In genomic region chr9:125428060-125428481, GRCh38 we compare ENCODE assay signal across 8 cellular contexts.
DNase-seq lines count a peak whose midpoint lies in the region; ATAC-seq and TF ChIP-seq lines count a peak whose summit lies in the region.

No MANE protein-coding gene starts in this region.

- H3K27ac Mint-ChIP-seq in endothelial cell (ENCODE audit: unreplicated experiment) = no peak overlapping the region

- H3K36me3 Mint-ChIP-seq in activated T-cell treated with anti-CD3 and anti-CD28 coated beads, Interleukin-2, amount 50 U/mL, for 4 hours (ENCODE audit: insufficient read depth) = no peaks in the 10 kb centered on the region
- H3K36me3 Mint-ChIP-seq in endothelial cell (ENCODE audit: low read depth, unreplicated experiment) = no peaks in the 10 kb centered on the region

- H3K4me3 ChIP-seq in dorsolateral prefrontal cortex = no peak overlapping the region

- no peak overlapping the region for H3K27ac ChIP-seq in dorsolateral prefrontal cortex

- no peaks in the 10 kb centered on the region for H3K27me3 Mint-ChIP-seq in activated T-cell treated with anti-CD3 and anti-CD28 coated beads, Interleukin-2, amount 50 U/mL, for 4 hours (ENCODE audit: low read depth)
- H3K27me3 Mint-ChIP-seq in endothelial cell (ENCODE audit: unreplicated experiment) = peaks cover 7% of the 10 kb centered on the region

- no peak for DNase-seq in activated T-cell treated with anti-CD3 and anti-CD28 coated beads, Interleukin-2, amount 50 U/mL, for 4 hours
- DNase-seq in activated T-cell treated with anti-CD3 and anti-CD28 coated beads for 4 hours (no peak), NCI-H2029 treated with DMSO at 0.1 percent for 48 hours (lab: John Stamatoyannopoulos, UW) (peak; percentile 32), endothelial cell (ENCODE audit: low spot score) (no peak), cerebellum (ENCODE audit: low spot score) (no peak), dorsolateral prefrontal cortex (no peak)
- DNase-seq in stimulated activated CD8-positive, alpha-beta memory T cell treated with anti-CD3 and anti-CD28 coated beads, Interleukin-4, amount 100 ng/mL, for 24 hours (ENCODE audit: low read depth) = peak; percentile 5

- H3K4me1 Mint-ChIP-seq in activated T-cell treated with anti-CD3 and anti-CD28 coated beads, Interleukin-2, amount 50 U/mL, for 4 hours (ENCODE audit: low read depth) = no peaks in the 10 kb centered on the region
- H3K4me1 Mint-ChIP-seq in endothelial cell (ENCODE audit: unreplicated experiment) = no peaks in the 10 kb centered on the region

- intact Hi-C loops in dorsolateral prefrontal cortex (cut with DNase I) = no loop called here

- no peak overlapping the region for H3K4me3 Mint-ChIP-seq in activated T-cell treated with anti-CD3 and anti-CD28 coated beads, Interleukin-2, amount 50 U/mL, for 4 hours
- no peak overlapping the region for H3K4me3 Mint-ChIP-seq in endothelial cell (ENCODE audit: unreplicated experiment)

- no peaks in the 10 kb centered on the region for H3K27me3 ChIP-seq in dorsolateral prefrontal cortex

- peak; percentile 30 to 47 for ATAC-seq in activated T-cell treated with anti-CD3 and anti-CD28 coated beads, Interleukin-2, amount 50 U/mL, for 4 hours
- ATAC-seq in HG03342 (IDR thresholded peaks at IDR 0.05; ENCODE audit: unreplicated experiment) = no peak

- no peaks in the 10 kb centered on the region for H3K9me3 Mint-ChIP-seq in activated T-cell treated with anti-CD3 and anti-CD28 coated beads, Interleukin-2, amount 50 U/mL, for 4 hours
- no peaks in the 10 kb centered on the region for H3K9me3 Mint-ChIP-seq in endothelial cell (ENCODE audit: unreplicated experiment)

- peak; percentile 20 for TF ChIP-seq CTCF in endothelial cell (IDR thresholded peaks at IDR 0.05; ENCODE audit: unreplicated experiment)
- peak in 11 of 56 donors; percentile 7 to 23 (median 16) for TF ChIP-seq CTCF in dorsolateral prefrontal cortex (IDR thresholded peaks at IDR 0.05 in 54 of 56, conservative IDR thresholded peaks at IDR 0.05 in 2 of 56; ENCODE audit: low read depth in 1 of 56, partially characterized antibody in 56 of 56)

Comparison
In these comparisons a context has a peak if more than half of its experiments do, and no peak if none do; other contexts are left out.
1. DNase-seq: peak in NCI-H2029 treated with DMSO at 0.1 percent for 48 hours (single experiment) and stimulated activated CD8-positive, alpha-beta memory T cell treated with anti-CD3 and anti-CD28 coated beads, Interleukin-4, amount 100 ng/mL, for 24 hours (single experiment); none in activated T-cell treated with anti-CD3 and anti-CD28 coated beads, Interleukin-2, amount 50 U/mL, for 4 hours (single experiment), activated T-cell treated with anti-CD3 and anti-CD28 coated beads for 4 hours (single experiment), endothelial cell (single experiment), cerebellum (single experiment) and dorsolateral prefrontal cortex (0 of 10).